In the genomic region with DNA sequence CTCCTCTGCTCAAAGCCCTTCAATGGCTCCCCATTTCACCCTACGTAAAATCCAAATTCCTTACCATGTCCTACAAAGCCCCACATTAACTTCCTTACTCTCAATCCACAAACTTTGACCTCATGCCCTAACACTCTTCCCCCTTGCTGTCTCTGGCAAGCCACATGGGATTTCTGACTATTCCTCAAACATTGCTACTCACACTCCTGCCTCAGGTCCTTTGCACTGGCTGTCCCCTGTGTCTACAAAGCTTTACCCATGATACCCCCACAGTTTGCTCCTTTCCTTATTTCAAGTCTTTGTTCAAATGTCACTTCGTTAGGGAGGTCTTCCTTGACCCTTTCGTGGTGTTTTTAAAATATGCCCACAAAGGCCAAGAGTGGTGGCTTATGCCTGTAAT, we compare ENCODE assay signal across 23 cellular contexts. TPM values are rescaled to one million over a fixed set of nuclear protein-coding genes. Genes with fewer than 3 reads are reported as not detected.
A peak's percentile ranks its signal among the peaks of the same experiment; 100 is the strongest.
DNase-seq lines count a peak whose midpoint lies in the region; ATAC-seq, FAIRE-seq and TF ChIP-seq lines count a peak whose summit lies in the region.
"Had no signal": no experiment of that assay in that cellular context is flagged by ENCODE, and none has a peak within 500 bp of the region (broad histone marks: within the 10 kb centered on the region; RNA-seq: fewer than 3 reads in every experiment).

No MANE protein-coding gene starts in this region.

- no peak overlapping the region for H3K9ac ChIP-seq in HepG2 (ENCODE audit: insufficient read depth, low read depth, low read length)
- H3K9ac ChIP-seq: BLaER1 treated with 17β-estradiol and CSF1 and Interleukin-3, amounts not matched to agents 10 nM and 100 nM had no signal

- H3K27me3 ChIP-seq in HepG2 (ENCODE audit: control insufficient read depth in 1 of 2, insufficient read depth in 2 of 2, low read length in 2 of 2) (no peaks in the 10 kb centered on the region), right lobe of liver (no peaks in the 10 kb centered on the region)
- H3K27me3 ChIP-seq: BLaER1 treated with 17β-estradiol and CSF1 and Interleukin-3, amounts not matched to agents 10 nM and 100 nM had no signal

- no peak for ATAC-seq in HepG2
- ATAC-seq in right lobe of liver, result no peak
- no peak for ATAC-seq in central memory CD8-positive, alpha-beta T cell (replicated peaks; ENCODE audit: extremely low read depth, poor library complexity, severe bottlenecking)
- ATAC-seq in HG02763 (IDR thresholded peaks at IDR 0.05; ENCODE audit: unreplicated experiment), result no peak
- no peak for ATAC-seq in stimulated activated effector memory CD8-positive, alpha-beta T cell treated with anti-CD3 and anti-CD28 coated beads, Interleukin-12 subunit alpha, Interleukin-12 subunit beta, amount 100 ng/mL, for 72 hours
- ATAC-seq in GM19463 (IDR thresholded peaks at IDR 0.05; ENCODE audit: unreplicated experiment), result no peak
- ATAC-seq: A549; CD8-positive, alpha-beta T cell had no signal

- intact Hi-C loops in HepG2 (cut with micrococcal nuclease; ENCODE audit: unreplicated experiment) (no loop called here), right lobe of liver (cut with DNase I) (no loop called here)

- POLR2A ChIA-PET in HepG2 (lab: Yijun Ruan, JAX), result no interaction called here

- no peak overlapping the region for H3K27ac ChIP-seq in HepG2 (ENCODE audit: extremely low read length, insufficient read depth, low read length)
- no peak overlapping the region for H3K27ac ChIP-seq in right lobe of liver
- H3K27ac ChIP-seq: 22Rv1; A549; BLaER1 treated with 17β-estradiol and CSF1 and Interleukin-3, amounts not matched to agents 10 nM and 100 nM; C4-2B had no signal

- H3K4me3 Mint-ChIP-seq in central memory CD8-positive, alpha-beta T cell, result no peak overlapping the region
- no peak overlapping the region for H3K4me3 Mint-ChIP-seq in endothelial cell (ENCODE audit: unreplicated experiment)
- no peak overlapping the region for H3K4me3 Mint-ChIP-seq in stimulated activated effector memory CD8-positive, alpha-beta T cell treated with anti-CD3 and anti-CD28 coated beads, Interleukin-12 subunit alpha, Interleukin-12 subunit beta, amount 100 ng/mL, for 72 hours
- H3K4me3 Mint-ChIP-seq: B cell; CD4-positive, alpha-beta T cell; CD8-positive, alpha-beta T cell had no signal

- TF ChIP-seq RAD21 in HepG2 (CRISPR knock-in tag; IDR thresholded peaks at IDR 0.05), result no peak

- no peak for TF ChIP-seq POLR2A in HepG2 (IDR thresholded peaks at IDR 0.05; ENCODE audit: insufficient read depth in 1 of 2, low read depth in 2 of 2, low read length in 2 of 2)
- TF ChIP-seq POLR2A in right lobe of liver (IDR thresholded peaks at IDR 0.05), result no peak

- H3K4me2 ChIP-seq in HepG2 (ENCODE audit: low read depth, low read length), result no peak overlapping the region
- H3K4me2 ChIP-seq: A549 had no signal

- H3K9me3 Mint-ChIP-seq in central memory CD8-positive, alpha-beta T cell, result no peaks in the 10 kb centered on the region
- H3K9me3 Mint-ChIP-seq in endothelial cell (ENCODE audit: unreplicated experiment), result no peaks in the 10 kb centered on the region
- H3K9me3 Mint-ChIP-seq in stimulated activated effector memory CD8-positive, alpha-beta T cell treated with anti-CD3 and anti-CD28 coated beads, Interleukin-12 subunit alpha, Interleukin-12 subunit beta, amount 100 ng/mL, for 72 hours, result no peaks in the 10 kb centered on the region
- H3K9me3 Mint-ChIP-seq: CD4-positive, alpha-beta T cell; CD8-positive, alpha-beta T cell had no signal

- no peaks in the 10 kb centered on the region for H3K27me3 Mint-ChIP-seq in central memory CD8-positive, alpha-beta T cell
- H3K27me3 Mint-ChIP-seq in endothelial cell (ENCODE audit: unreplicated experiment), result peaks cover 6% of the 10 kb centered on the region
- H3K27me3 Mint-ChIP-seq: CD4-positive, alpha-beta T cell had no signal

- H3K79me2 ChIP-seq in HepG2 (ENCODE audit: insufficient read depth, low read length), result no peaks in the 10 kb centered on the region

- H3K4me3 ChIP-seq in HepG2 (replicated peaks in 1 of 3; ENCODE audit: insufficient read depth in 1 of 3, low read depth in 2 of 3, low read length in 3 of 3) (no peak overlapping the region), right lobe of liver (no peak overlapping the region)
- H3K4me3 ChIP-seq: A549; BLaER1 treated with 17β-estradiol and CSF1 and Interleukin-3, amounts not matched to agents 10 nM and 100 nM had no signal

- TF ChIP-seq EP300 in HepG2 (IDR thresholded peaks at IDR 0.05; ENCODE audit: low read depth in 2 of 2, low read length in 2 of 2) (no peak), HepG2 (CRISPR knock-in tag; IDR thresholded peaks at IDR 0.05; ENCODE audit: borderline replicate concordance) (no peak)

- H4K20me1 ChIP-seq in HepG2 (ENCODE audit: insufficient read depth, low read length), result no peaks in the 10 kb centered on the region
- H4K20me1 ChIP-seq: BLaER1 treated with 17β-estradiol and CSF1 and Interleukin-3, amounts not matched to agents 10 nM and 100 nM had no signal

- no peak for TF ChIP-seq CTCF in HepG2 (CRISPR knock-in tag; IDR thresholded peaks at IDR 0.05)
- TF ChIP-seq CTCF in right lobe of liver (IDR thresholded peaks at IDR 0.05), result no peak
- no peak for TF ChIP-seq CTCF in endothelial cell (IDR thresholded peaks at IDR 0.05; ENCODE audit: unreplicated experiment)

- H3K4me1 ChIP-seq in HepG2 (ENCODE audit: insufficient read depth, low read length) (peaks cover 8% of the 10 kb centered on the region; the same call in 1 of the 2 replicates), right lobe of liver (no peaks in the 10 kb centered on the region)
- H3K4me1 ChIP-seq: A549, Caco-2 had no signal

- no peaks in the 10 kb centered on the region for H3K36me3 Mint-ChIP-seq in central memory CD8-positive, alpha-beta T cell (ENCODE audit: insufficient read depth)
- no peaks in the 10 kb centered on the region for H3K36me3 Mint-ChIP-seq in endothelial cell (ENCODE audit: low read depth, unreplicated experiment)
- H3K36me3 Mint-ChIP-seq in stimulated activated effector memory CD8-positive, alpha-beta T cell treated with anti-CD3 and anti-CD28 coated beads, Interleukin-12 subunit alpha, Interleukin-12 subunit beta, amount 100 ng/mL, for 72 hours, result no peaks in the 10 kb centered on the region
- H3K36me3 Mint-ChIP-seq: CD8-positive, alpha-beta T cell had no signal

- no peak overlapping the region for H2AFZ ChIP-seq in HepG2 (ENCODE audit: low read length)

- CTCF ChIA-PET in HepG2 (lab: Yijun Ruan, JAX; ENCODE audit: low intra/inter-chr PET ratio, low total read pairs), result no interaction called here

- no peaks in the 10 kb centered on the region for H3K36me3 ChIP-seq in HepG2 (replicated peaks in 1 of 2; ENCODE audit: control insufficient read depth in 1 of 2, insufficient read depth in 2 of 2, low read length in 2 of 2)
- no peaks in the 10 kb centered on the region for H3K36me3 ChIP-seq in right lobe of liver
- H3K36me3 ChIP-seq: BLaER1 treated with 17β-estradiol and CSF1 and Interleukin-3, amounts not matched to agents 10 nM and 100 nM had no signal

- no peak for FAIRE-seq in HepG2 (lab: Jason Lieb, UNC)
- FAIRE-seq: A549, D721Med, G401.6, GM12891, GM18507 had no signal

- H3K27ac Mint-ChIP-seq in central memory CD8-positive, alpha-beta T cell (ENCODE audit: low read depth), result peak overlapping the region; percentile 5
- H3K27ac Mint-ChIP-seq in endothelial cell (ENCODE audit: unreplicated experiment), result peak overlapping the region; percentile 33
- no peak overlapping the region for H3K27ac Mint-ChIP-seq in stimulated activated effector memory CD8-positive, alpha-beta T cell treated with anti-CD3 and anti-CD28 coated beads, Interleukin-12 subunit alpha, Interleukin-12 subunit beta, amount 100 ng/mL, for 72 hours
- H3K27ac Mint-ChIP-seq: B cell; CD4-positive, alpha-beta T cell; CD8-positive, alpha-beta T cell had no signal

- no peaks in the 10 kb centered on the region for H3K9me3 ChIP-seq in HepG2 (ENCODE audit: low read length)
- no peaks in the 10 kb centered on the region for H3K9me3 ChIP-seq in right lobe of liver
- H3K9me3 ChIP-seq: A549; BLaER1 treated with 17β-estradiol and CSF1 and Interleukin-3, amounts not matched to agents 10 nM and 100 nM; Caco-2 had no signal

- in situ Hi-C loops in HepG2 (cut with HindIII; ENCODE audit: extremely low pct_ligation_motif_present, low pct_unique_long_range_greater_than_20kb), result loop anchor here (25.0 kb wide), 1 partner anchor 291 kb away; no protein-coding TSS in a partner anchor

- 58% methylated on average over 3 of the region's 3 CpGs for WGBS in HepG2 (ENCODE audit: low lambda C conversion rate)
- WGBS in right lobe of liver (ENCODE audit: insufficient coverage, low coverage, low lambda C conversion rate, missing lambda C conversion rate), result 83% methylated on average over 3 of the region's 3 CpGs

- H3K4me1 Mint-ChIP-seq in central memory CD8-positive, alpha-beta T cell, result peaks cover 6% of the 10 kb centered on the region
- peaks cover 20% of the 10 kb centered on the region for H3K4me1 Mint-ChIP-seq in endothelial cell (ENCODE audit: unreplicated experiment)
- H3K4me1 Mint-ChIP-seq in stimulated activated effector memory CD8-positive, alpha-beta T cell treated with anti-CD3 and anti-CD28 coated beads, Interleukin-12 subunit alpha, Interleukin-12 subunit beta, amount 100 ng/mL, for 72 hours, result peaks cover 11% of the 10 kb centered on the region

- BruUV-seq in HepG2 (replicated peaks; lab: Mats Ljungman, UMichigan), result no TSS peak

- no peak for DNase-seq in HepG2 (ENCODE audit: low spot score)
- no peak for DNase-seq in right lobe of liver
- no peak for DNase-seq in central memory CD8-positive, alpha-beta T cell (ENCODE audit: low spot score in 2 of 2)
- no peak for DNase-seq in endothelial cell (ENCODE audit: low spot score)
- no peak for DNase-seq in stimulated activated effector memory CD8-positive, alpha-beta T cell treated with anti-CD3 and anti-CD28 coated beads, Interleukin-12 subunit alpha, Interleukin-12 subunit beta, amount 100 ng/mL, for 72 hours (ENCODE audit: low spot score in 2 of 2)
- DNase-seq: AML-193; Caco-2; Calu3; CD4-positive, alpha-beta T cell; CD8-positive, alpha-beta T cell; DMS79 treated with DMSO at 0.1 percent for 48 hours; GF-D8 had no signal

RNA-seq across cellular contexts. Expression of a gene that starts 40.4 kb away (rescaled TPM):
- total RNA-seq in HepG2 (2016; rRNA removed; fragmentation: Illumina TruSeq; extraction: Trizol) (341 and 484 TPM in 2 replicates), right lobe of liver (10 to 100 TPM; 43.5 to 73.8 (median 65.3) TPM), endothelial cell (ENCODE audit: unreplicated experiment) (235 TPM)
- total RNA-seq in HepG2 (2016; cell fraction: cytosol; rRNA removed; fragmentation: Illumina TruSeq; extraction: Trizol; ENCODE audit: low read depth), result 17.2 and 21.9 TPM in 2 replicates
- total RNA-seq in HepG2 (2016; cell fraction: insoluble cytoplasmic fraction; rRNA removed; fragmentation: Illumina TruSeq; extraction: Trizol), result 343 and 482 TPM in 2 replicates
- total RNA-seq in HepG2 (2016; cell fraction: membrane; rRNA removed; fragmentation: Illumina TruSeq; extraction: Trizol), result 53.9 and 61.4 TPM in 2 replicates
- total RNA-seq in HepG2 (2016; cell fraction: nucleus; rRNA removed; fragmentation: Illumina TruSeq; extraction: Trizol), result 279 and 286 TPM in 2 replicates
- polyA plus RNA-seq in HepG2 (2011; rRNA removed), result 84.6 and 94.2 TPM in 2 replicates
- 43.6 and 60.1 TPM in 2 replicates for polyA plus RNA-seq in HepG2 (2011; cell fraction: cytosol; rRNA removed)
- 57.4 and 62.8 TPM in 2 replicates for polyA plus RNA-seq in HepG2 (2011; cell fraction: nucleus; rRNA removed)
- 171 and 221 TPM in 2 replicates for polyA plus RNA-seq in HepG2 (2012)
- polyA plus RNA-seq in HepG2 (2016; cell fraction: cytosol; fragmentation: Illumina TruSeq; extraction: Trizol; ENCODE audit: low read depth), result 12.4 and 12.5 TPM in 2 replicates
- polyA plus RNA-seq in HepG2 (2016; cell fraction: insoluble cytoplasmic fraction; fragmentation: Illumina TruSeq; extraction: Trizol; ENCODE audit: low read depth), result 426 and 447 TPM in 2 replicates
- 40.1 and 45.7 TPM in 2 replicates for polyA plus RNA-seq in HepG2 (2016; cell fraction: membrane; fragmentation: Illumina TruSeq; extraction: Trizol; ENCODE audit: low read depth)
- 274 and 295 TPM in 2 replicates for polyA plus RNA-seq in HepG2 (2016; cell fraction: nucleus; fragmentation: Illumina TruSeq; extraction: Trizol; ENCODE audit: insufficient read depth, low read depth)
- polyA minus RNA-seq in HepG2 (2011; rRNA and poly(A)+ RNA removed; ENCODE audit: low replicate concordance), result 165 and 278 TPM in 2 replicates
- 117 and 119 TPM in 2 replicates for polyA minus RNA-seq in HepG2 (2011; cell fraction: cytosol; rRNA and poly(A)+ RNA removed)
- 253 and 268 TPM in 2 replicates for polyA minus RNA-seq in HepG2 (2011; cell fraction: nucleus; rRNA and poly(A)+ RNA removed)

RNA-seq across cellular contexts. Expression of a gene that starts 54.9 kb away (rescaled TPM):
- 15.9 and 30.0 TPM in 2 replicates for total RNA-seq in HepG2 (2016; rRNA removed; fragmentation: Illumina TruSeq; extraction: Trizol)
- total RNA-seq in HepG2 (2016; cell fraction: cytosol; rRNA removed; fragmentation: Illumina TruSeq; extraction: Trizol; ENCODE audit: low read depth), result 5.0 and 6.0 TPM in 2 replicates
- total RNA-seq in HepG2 (2016; cell fraction: insoluble cytoplasmic fraction; rRNA removed; fragmentation: Illumina TruSeq; extraction: Trizol), result 14.1 and 31.0 TPM in 2 replicates
- total RNA-seq in HepG2 (2016; cell fraction: membrane; rRNA removed; fragmentation: Illumina TruSeq; extraction: Trizol), result 6.5 and 8.3 TPM in 2 replicates
- 29.9 and 30.1 TPM in 2 replicates for total RNA-seq in HepG2 (2016; cell fraction: nucleus; rRNA removed; fragmentation: Illumina TruSeq; extraction: Trizol)
- 26.0 and 27.6 TPM in 2 replicates for polyA plus RNA-seq in HepG2 (2011; rRNA removed)
- 20.8 and 47.3 TPM in 2 replicates for polyA plus RNA-seq in HepG2 (2011; cell fraction: cytosol; rRNA removed)
- polyA plus RNA-seq in HepG2 (2011; cell fraction: nucleus; rRNA removed), result 23.4 and 23.7 TPM in 2 replicates
- polyA plus RNA-seq in HepG2 (2012), result 26.8 and 28.6 TPM in 2 replicates
- polyA plus RNA-seq in HepG2 (2016; cell fraction: cytosol; fragmentation: Illumina TruSeq; extraction: Trizol; ENCODE audit: low read depth), result 4.2 and 4.3 TPM in 2 replicates
- polyA plus RNA-seq in HepG2 (2016; cell fraction: insoluble cytoplasmic fraction; fragmentation: Illumina TruSeq; extraction: Trizol; ENCODE audit: low read depth), result 10.9 and 13.0 TPM in 2 replicates
- 3.6 and 4.4 TPM in 2 replicates for polyA plus RNA-seq in HepG2 (2016; cell fraction: membrane; fragmentation: Illumina TruSeq; extraction: Trizol; ENCODE audit: low read depth)
- polyA plus RNA-seq in HepG2 (2016; cell fraction: nucleus; fragmentation: Illumina TruSeq; extraction: Trizol; ENCODE audit: insufficient read depth, low read depth), result 40.0 and 42.7 TPM in 2 replicates
- 16.2 and 45.8 TPM in 2 replicates for polyA minus RNA-seq in HepG2 (2011; rRNA and poly(A)+ RNA removed; ENCODE audit: low replicate concordance)
- polyA minus RNA-seq in HepG2 (2011; cell fraction: cytosol; rRNA and poly(A)+ RNA removed), result 12.9 and 13.8 TPM in 2 replicates
- polyA minus RNA-seq in HepG2 (2011; cell fraction: nucleus; rRNA and poly(A)+ RNA removed), result 12.6 and 13.4 TPM in 2 replicates
- 10 to 100 TPM; 57.6 to 94.9 (median 67.0) TPM for total RNA-seq in right lobe of liver
- total RNA-seq in endothelial cell (ENCODE audit: unreplicated experiment), result 35.6 TPM
